ENCODE assay signal across 30 cellular contexts in the genomic region with DNA sequence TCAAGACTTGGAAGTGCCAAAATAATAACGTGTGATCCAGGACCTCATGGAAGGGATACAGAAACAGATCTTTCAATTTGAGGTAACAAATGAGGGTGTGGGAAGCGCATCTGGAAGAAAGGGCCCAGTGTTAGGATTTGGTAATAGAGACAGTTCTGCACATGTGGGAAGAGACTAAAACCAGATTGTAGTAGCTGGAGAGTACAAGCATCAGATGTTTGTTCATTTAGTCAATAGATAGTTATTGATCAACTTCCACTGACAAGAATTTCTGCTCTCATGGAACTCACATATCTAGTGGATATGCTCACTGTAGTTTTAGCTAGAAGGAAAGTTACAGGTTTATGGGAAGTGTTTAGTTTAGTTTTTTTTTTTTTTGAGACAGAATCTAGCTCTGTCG.
"Had no signal": no experiment of that assay in that cellular context is flagged by ENCODE, and none has a peak within 500 bp of the region (broad histone marks: within the 10 kb centered on the region; RNA-seq: fewer than 3 reads in every experiment).

No MANE protein-coding gene starts in this region.

- H3K4me3 Mint-ChIP-seq: naive thymus-derived CD4-positive, alpha-beta T cell; nephron; neural progenitor cell; stimulated activated effector memory CD8-positive, alpha-beta T cell treated with anti-CD3 and anti-CD28 coated beads, Interleukin-12 subunit alpha, Interleukin-12 subunit beta, amount 100 ng/mL, for 72 hours; stimulated activated naive B cell treated with anti-CD40 and anti-IgM and Interleukin-4, amounts not matched to agents 10 μg/mL and 1 μg/mL and 100 μg/mL, for 72 hours; stimulated activated naive CD8-positive, alpha-beta T cell treated with anti-CD3 and anti-CD28 coated beads, Interleukin-15, Interleukin-2, amounts not matched to agents 100 ng/mL and 50 ng/mL, for 24 hours; type B pancreatic cell had no signal

- H3K27ac Mint-ChIP-seq: naive thymus-derived CD4-positive, alpha-beta T cell; neural progenitor cell; progenitor cell of endocrine pancreas; stimulated activated effector memory CD8-positive, alpha-beta T cell treated with anti-CD3 and anti-CD28 coated beads, Interleukin-12 subunit alpha, Interleukin-12 subunit beta, amount 100 ng/mL, for 72 hours; stimulated activated naive B cell treated with anti-CD40 and anti-IgM and Interleukin-4, amounts not matched to agents 10 μg/mL and 1 μg/mL and 100 μg/mL, for 72 hours; stimulated activated naive CD8-positive, alpha-beta T cell treated with anti-CD3 and anti-CD28 coated beads, Interleukin-15, Interleukin-2, amounts not matched to agents 100 ng/mL and 50 ng/mL, for 24 hours; type B pancreatic cell had no signal

- H3K36me3 ChIP-seq: neural progenitor cell, ovary, thoracic aorta, transverse colon, upper lobe of right lung, uterus had no signal

- H3K4me1 Mint-ChIP-seq: nephron; stimulated activated effector memory CD8-positive, alpha-beta T cell treated with anti-CD3 and anti-CD28 coated beads, Interleukin-12 subunit alpha, Interleukin-12 subunit beta, amount 100 ng/mL, for 72 hours had no signal

- ATAC-seq: naive thymus-derived CD4-positive, alpha-beta T cell; natural killer cell; psoas muscle; right cardiac atrium; sciatic nerve; stimulated activated effector memory CD8-positive, alpha-beta T cell treated with anti-CD3 and anti-CD28 coated beads, Interleukin-12 subunit alpha, Interleukin-12 subunit beta, amount 100 ng/mL, for 72 hours; stimulated activated naive B cell treated with anti-CD40 and anti-IgM and Interleukin-4, amounts not matched to agents 10 μg/mL and 1 μg/mL and 100 μg/mL, for 72 hours; upper lobe of right lung had no signal

- H3K27me3 Mint-ChIP-seq: naive thymus-derived CD4-positive, alpha-beta T cell; progenitor cell of endocrine pancreas; stimulated activated naive B cell treated with anti-CD40 and anti-IgM and Interleukin-4, amounts not matched to agents 10 μg/mL and 1 μg/mL and 100 μg/mL, for 72 hours; stimulated activated naive CD8-positive, alpha-beta T cell treated with anti-CD3 and anti-CD28 coated beads, Interleukin-15, Interleukin-2, amounts not matched to agents 100 ng/mL and 50 ng/mL, for 24 hours; type B pancreatic cell had no signal

- DNase-seq: naive thymus-derived CD4-positive, alpha-beta T cell; natural killer cell; occipital lobe; ovary; posterior cingulate gyrus; psoas muscle; right cardiac atrium; spleen; stimulated activated CD4-positive, alpha-beta T cell treated with anti-CD3 and anti-CD28 coated beads, Interleukin-12 subunit alpha, Interleukin-12 subunit beta, amount 100 ng/mL, for 4 hours; stimulated activated CD4-positive, alpha-beta T cell treated with anti-CD3 and anti-CD28 coated beads, Interleukin-1b, Interleukin-23, amount 100 ng/mL, for 48 hours; stimulated activated CD4-positive, alpha-beta T cell treated with anti-CD3 and anti-CD28 coated beads, Interleukin-2, amount 100 ng/mL, for 48 hours; stimulated activated CD4-positive, alpha-beta T cell treated with anti-CD3 and anti-CD28 coated beads, Interleukin-4, amount 100 ng/mL, for 24 hours; stimulated activated naive B cell treated with anti-CD40 and anti-IgM and Interleukin-4, amounts not matched to agents 10 μg/mL and 1 μg/mL and 100 μg/mL, for 72 hours; stimulated activated naive CD4-positive, alpha-beta T cell treated with Interleukin-2 at 50 U/mL for 16 hours; stomach; tibial artery; transverse colon; upper lobe of right lung; uterus had no signal

- H3K4me1 ChIP-seq: parathyroid adenoma, psoas muscle, spleen, uterus had no signal

- H3K27me3 ChIP-seq: neural progenitor cell, ovary, spleen, stomach, tibial artery, transverse colon, upper lobe of right lung, uterus had no signal

- H3K79me2 ChIP-seq: parathyroid adenoma had no signal

- H3K4me2 ChIP-seq: neural progenitor cell, smooth muscle cell had no signal

- H3K9me3 ChIP-seq: ovary, psoas muscle, spleen, stomach, thoracic aorta, tibial artery, transverse colon, upper lobe of right lung, uterus had no signal

- H3K4me3 ChIP-seq: neural progenitor cell, ovary, psoas muscle, skin epidermis, smooth muscle cell, spleen, stomach, thoracic aorta, tibial artery, transverse colon, upper lobe of right lung, uterus had no signal

- H3K27ac ChIP-seq: neural progenitor cell, ovary, parathyroid adenoma, psoas muscle, spleen, stomach, thoracic aorta, tibial artery, transverse colon, upper lobe of right lung, uterus had no signal

- H3K36me3 Mint-ChIP-seq: natural killer cell; stimulated activated effector memory CD8-positive, alpha-beta T cell treated with anti-CD3 and anti-CD28 coated beads, Interleukin-12 subunit alpha, Interleukin-12 subunit beta, amount 100 ng/mL, for 72 hours had no signal

- H2AFZ ChIP-seq: neural progenitor cell, parathyroid adenoma had no signal

- H3K9me3 Mint-ChIP-seq: naive thymus-derived CD4-positive, alpha-beta T cell; natural killer cell; nephron; neural progenitor cell; stimulated activated effector memory CD8-positive, alpha-beta T cell treated with anti-CD3 and anti-CD28 coated beads, Interleukin-12 subunit alpha, Interleukin-12 subunit beta, amount 100 ng/mL, for 72 hours; stimulated activated naive B cell treated with anti-CD40 and anti-IgM and Interleukin-4, amounts not matched to agents 10 μg/mL and 1 μg/mL and 100 μg/mL, for 72 hours; stimulated activated naive CD8-positive, alpha-beta T cell treated with anti-CD3 and anti-CD28 coated beads, Interleukin-15, Interleukin-2, amounts not matched to agents 100 ng/mL and 50 ng/mL, for 24 hours; type B pancreatic cell had no signal

- H3K9ac ChIP-seq: neural progenitor cell, parathyroid adenoma had no signal
